In genomic region chr22:29603358-29604191, GRCh38 we compare ENCODE assay signal across 1 cellular context.
A peak's percentile ranks its signal among the peaks of the same experiment; 100 is the strongest.
TF ChIP-seq lines count a peak whose summit lies in the region.

TSS of gene NF2 (plus strand) at chr22:29603633. CDS start at chr22:29603999, 366 bp downstream.

TF ChIP-seq in K562, 482 proteins besides CTCF, POLR2A, EP300 and RAD21 (continued from another document and continues in another):
- TF ChIP-seq, protein P1, sequence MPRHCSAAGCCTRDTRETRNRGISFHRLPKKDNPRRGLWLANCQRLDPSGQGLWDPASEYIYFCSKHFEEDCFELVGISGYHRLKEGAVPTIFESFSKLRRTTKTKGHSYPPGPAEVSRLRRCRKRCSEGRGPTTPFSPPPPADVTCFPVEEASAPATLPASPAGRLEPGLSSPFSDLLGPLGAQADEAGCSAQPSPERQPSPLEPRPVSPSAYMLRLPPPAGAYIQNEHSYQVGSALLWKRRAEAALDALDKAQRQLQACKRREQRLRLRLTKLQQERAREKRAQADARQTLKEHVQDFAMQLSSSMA (CRISPR knock-in tag; IDR thresholded peaks at IDR 0.05) = no peak
- TF ChIP-seq ARID2 (IDR thresholded peaks at IDR 0.05) = no peak
- TF ChIP-seq ARID4B (CRISPR knock-in tag; IDR thresholded peaks at IDR 0.05) = peak; percentile 65
- TF ChIP-seq CREB3L1 (IDR thresholded peaks at IDR 0.05; ENCODE audit: borderline replicate concordance, low read depth) = no peak
- no peak for TF ChIP-seq CBX3 (IDR thresholded peaks at IDR 0.05; ENCODE audit: borderline replicate concordance in 1 of 2, low read length in 2 of 2)
- TF ChIP-seq ZNF232 (CRISPR knock-in tag; IDR thresholded peaks at IDR 0.05) = no peak
- TF ChIP-seq ELF4 (CRISPR knock-in tag; IDR thresholded peaks at IDR 0.05) = no peak
- TF ChIP-seq, protein P2, sequence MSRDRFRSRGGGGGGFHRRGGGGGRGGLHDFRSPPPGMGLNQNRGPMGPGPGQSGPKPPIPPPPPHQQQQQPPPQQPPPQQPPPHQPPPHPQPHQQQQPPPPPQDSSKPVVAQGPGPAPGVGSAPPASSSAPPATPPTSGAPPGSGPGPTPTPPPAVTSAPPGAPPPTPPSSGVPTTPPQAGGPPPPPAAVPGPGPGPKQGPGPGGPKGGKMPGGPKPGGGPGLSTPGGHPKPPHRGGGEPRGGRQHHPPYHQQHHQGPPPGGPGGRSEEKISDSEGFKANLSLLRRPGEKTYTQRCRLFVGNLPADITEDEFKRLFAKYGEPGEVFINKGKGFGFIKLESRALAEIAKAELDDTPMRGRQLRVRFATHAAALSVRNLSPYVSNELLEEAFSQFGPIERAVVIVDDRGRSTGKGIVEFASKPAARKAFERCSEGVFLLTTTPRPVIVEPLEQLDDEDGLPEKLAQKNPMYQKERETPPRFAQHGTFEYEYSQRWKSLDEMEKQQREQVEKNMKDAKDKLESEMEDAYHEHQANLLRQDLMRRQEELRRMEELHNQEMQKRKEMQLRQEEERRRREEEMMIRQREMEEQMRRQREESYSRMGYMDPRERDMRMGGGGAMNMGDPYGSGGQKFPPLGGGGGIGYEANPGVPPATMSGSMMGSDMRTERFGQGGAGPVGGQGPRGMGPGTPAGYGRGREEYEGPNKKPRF (IDR thresholded peaks at IDR 0.05; ENCODE audit: low read depth, low read length) = no peak
- TF ChIP-seq CUX1 (CRISPR knock-in tag; IDR thresholded peaks at IDR 0.05) = peak; percentile 82; the same call in 1 of the 2 replicates
- no peak for TF ChIP-seq FOXP1 (CRISPR knock-in tag; IDR thresholded peaks at IDR 0.05)
- peak; percentile 94 for TF ChIP-seq NCOA6 (IDR thresholded peaks at IDR 0.05)
- TF ChIP-seq NR4A1 (CRISPR knock-in tag; IDR thresholded peaks at IDR 0.05) = no peak
- TF ChIP-seq NR4A1 (tag; IDR thresholded peaks at IDR 0.05) = peak; percentile 67; the same call in 1 of the 2 replicates
- no peak for TF ChIP-seq U2AF2 (optimal IDR thresholded peaks at IDR 0.05; ENCODE audit: low read depth, low read length)
- no peak for TF ChIP-seq ZNF668 (CRISPR knock-in tag; IDR thresholded peaks at IDR 0.05)
- TF ChIP-seq ASH1L (IDR thresholded peaks at IDR 0.05; ENCODE audit: borderline replicate concordance, low read depth, partially characterized antibody) = peak; percentile 81
- TF ChIP-seq SIN3A (IDR thresholded peaks at IDR 0.05; ENCODE audit: borderline replicate concordance in 2 of 2, control insufficient read depth in 1 of 2, low read depth in 2 of 2, low read length in 2 of 2) = peak in 1 of 2 experiments; percentile 45; a peak in 1 of 4 replicates
- TF ChIP-seq ZNF57 (CRISPR knock-in tag; IDR thresholded peaks at IDR 0.05) = no peak
- peak; percentile 46; the same call in 1 of the 2 replicates for TF ChIP-seq EP400 (IDR thresholded peaks at IDR 0.05)
- peak; percentile 92 for TF ChIP-seq NEUROD1 (IDR thresholded peaks at IDR 0.05; ENCODE audit: borderline replicate concordance, low read depth, low read length, partially characterized antibody)
- no peak for TF ChIP-seq PTRF (tag; IDR thresholded peaks at IDR 0.05)
- TF ChIP-seq L3MBTL2 (IDR thresholded peaks at IDR 0.05) = peak; percentile 68
- peak; percentile 12; the same call in 1 of the 2 replicates for TF ChIP-seq HCFC1 (IDR thresholded peaks at IDR 0.05; ENCODE audit: low read depth, low read length)
- TF ChIP-seq FOXK2 (conservative IDR thresholded peaks at IDR 0.05 in 1 of 2, IDR thresholded peaks at IDR 0.05 in 1 of 2; ENCODE audit: low read depth in 2 of 2) = no peak
- TF ChIP-seq ZNF354B (CRISPR knock-in tag; IDR thresholded peaks at IDR 0.05) = no peak
- TF ChIP-seq HDAC2 (IDR thresholded peaks at IDR 0.05) = no peak
- TF ChIP-seq MCM3 (IDR thresholded peaks at IDR 0.05) = no peak
- TF ChIP-seq CAMTA2 (CRISPR knock-in tag; conservative IDR thresholded peaks at IDR 0.05) = no peak
- no peak for TF ChIP-seq YBX1 (IDR thresholded peaks at IDR 0.05)
- TF ChIP-seq, protein P3, sequence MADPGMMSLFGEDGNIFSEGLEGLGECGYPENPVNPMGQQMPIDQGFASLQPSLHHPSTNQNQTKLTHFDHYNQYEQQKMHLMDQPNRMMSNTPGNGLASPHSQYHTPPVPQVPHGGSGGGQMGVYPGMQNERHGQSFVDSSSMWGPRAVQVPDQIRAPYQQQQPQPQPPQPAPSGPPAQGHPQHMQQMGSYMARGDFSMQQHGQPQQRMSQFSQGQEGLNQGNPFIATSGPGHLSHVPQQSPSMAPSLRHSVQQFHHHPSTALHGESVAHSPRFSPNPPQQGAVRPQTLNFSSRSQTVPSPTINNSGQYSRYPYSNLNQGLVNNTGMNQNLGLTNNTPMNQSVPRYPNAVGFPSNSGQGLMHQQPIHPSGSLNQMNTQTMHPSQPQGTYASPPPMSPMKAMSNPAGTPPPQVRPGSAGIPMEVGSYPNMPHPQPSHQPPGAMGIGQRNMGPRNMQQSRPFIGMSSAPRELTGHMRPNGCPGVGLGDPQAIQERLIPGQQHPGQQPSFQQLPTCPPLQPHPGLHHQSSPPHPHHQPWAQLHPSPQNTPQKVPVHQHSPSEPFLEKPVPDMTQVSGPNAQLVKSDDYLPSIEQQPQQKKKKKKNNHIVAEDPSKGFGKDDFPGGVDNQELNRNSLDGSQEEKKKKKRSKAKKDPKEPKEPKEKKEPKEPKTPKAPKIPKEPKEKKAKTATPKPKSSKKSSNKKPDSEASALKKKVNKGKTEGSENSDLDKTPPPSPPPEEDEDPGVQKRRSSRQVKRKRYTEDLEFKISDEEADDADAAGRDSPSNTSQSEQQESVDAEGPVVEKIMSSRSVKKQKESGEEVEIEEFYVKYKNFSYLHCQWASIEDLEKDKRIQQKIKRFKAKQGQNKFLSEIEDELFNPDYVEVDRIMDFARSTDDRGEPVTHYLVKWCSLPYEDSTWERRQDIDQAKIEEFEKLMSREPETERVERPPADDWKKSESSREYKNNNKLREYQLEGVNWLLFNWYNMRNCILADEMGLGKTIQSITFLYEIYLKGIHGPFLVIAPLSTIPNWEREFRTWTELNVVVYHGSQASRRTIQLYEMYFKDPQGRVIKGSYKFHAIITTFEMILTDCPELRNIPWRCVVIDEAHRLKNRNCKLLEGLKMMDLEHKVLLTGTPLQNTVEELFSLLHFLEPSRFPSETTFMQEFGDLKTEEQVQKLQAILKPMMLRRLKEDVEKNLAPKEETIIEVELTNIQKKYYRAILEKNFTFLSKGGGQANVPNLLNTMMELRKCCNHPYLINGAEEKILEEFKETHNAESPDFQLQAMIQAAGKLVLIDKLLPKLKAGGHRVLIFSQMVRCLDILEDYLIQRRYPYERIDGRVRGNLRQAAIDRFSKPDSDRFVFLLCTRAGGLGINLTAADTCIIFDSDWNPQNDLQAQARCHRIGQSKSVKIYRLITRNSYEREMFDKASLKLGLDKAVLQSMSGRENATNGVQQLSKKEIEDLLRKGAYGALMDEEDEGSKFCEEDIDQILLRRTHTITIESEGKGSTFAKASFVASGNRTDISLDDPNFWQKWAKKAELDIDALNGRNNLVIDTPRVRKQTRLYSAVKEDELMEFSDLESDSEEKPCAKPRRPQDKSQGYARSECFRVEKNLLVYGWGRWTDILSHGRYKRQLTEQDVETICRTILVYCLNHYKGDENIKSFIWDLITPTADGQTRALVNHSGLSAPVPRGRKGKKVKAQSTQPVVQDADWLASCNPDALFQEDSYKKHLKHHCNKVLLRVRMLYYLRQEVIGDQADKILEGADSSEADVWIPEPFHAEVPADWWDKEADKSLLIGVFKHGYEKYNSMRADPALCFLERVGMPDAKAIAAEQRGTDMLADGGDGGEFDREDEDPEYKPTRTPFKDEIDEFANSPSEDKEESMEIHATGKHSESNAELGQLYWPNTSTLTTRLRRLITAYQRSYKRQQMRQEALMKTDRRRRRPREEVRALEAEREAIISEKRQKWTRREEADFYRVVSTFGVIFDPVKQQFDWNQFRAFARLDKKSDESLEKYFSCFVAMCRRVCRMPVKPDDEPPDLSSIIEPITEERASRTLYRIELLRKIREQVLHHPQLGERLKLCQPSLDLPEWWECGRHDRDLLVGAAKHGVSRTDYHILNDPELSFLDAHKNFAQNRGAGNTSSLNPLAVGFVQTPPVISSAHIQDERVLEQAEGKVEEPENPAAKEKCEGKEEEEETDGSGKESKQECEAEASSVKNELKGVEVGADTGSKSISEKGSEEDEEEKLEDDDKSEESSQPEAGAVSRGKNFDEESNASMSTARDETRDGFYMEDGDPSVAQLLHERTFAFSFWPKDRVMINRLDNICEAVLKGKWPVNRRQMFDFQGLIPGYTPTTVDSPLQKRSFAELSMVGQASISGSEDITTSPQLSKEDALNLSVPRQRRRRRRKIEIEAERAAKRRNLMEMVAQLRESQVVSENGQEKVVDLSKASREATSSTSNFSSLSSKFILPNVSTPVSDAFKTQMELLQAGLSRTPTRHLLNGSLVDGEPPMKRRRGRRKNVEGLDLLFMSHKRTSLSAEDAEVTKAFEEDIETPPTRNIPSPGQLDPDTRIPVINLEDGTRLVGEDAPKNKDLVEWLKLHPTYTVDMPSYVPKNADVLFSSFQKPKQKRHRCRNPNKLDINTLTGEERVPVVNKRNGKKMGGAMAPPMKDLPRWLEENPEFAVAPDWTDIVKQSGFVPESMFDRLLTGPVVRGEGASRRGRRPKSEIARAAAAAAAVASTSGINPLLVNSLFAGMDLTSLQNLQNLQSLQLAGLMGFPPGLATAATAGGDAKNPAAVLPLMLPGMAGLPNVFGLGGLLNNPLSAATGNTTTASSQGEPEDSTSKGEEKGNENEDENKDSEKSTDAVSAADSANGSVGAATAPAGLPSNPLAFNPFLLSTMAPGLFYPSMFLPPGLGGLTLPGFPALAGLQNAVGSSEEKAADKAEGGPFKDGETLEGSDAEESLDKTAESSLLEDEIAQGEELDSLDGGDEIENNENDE (IDR thresholded peaks at IDR 0.05; ENCODE audit: low read depth, low read length) = no peak
- peak; percentile 66 for TF ChIP-seq TAF1 (IDR thresholded peaks at IDR 0.05; ENCODE audit: control insufficient read depth, extremely low read depth, insufficient read depth, low read length, severe bottlenecking)
